In the genomic region with DNA sequence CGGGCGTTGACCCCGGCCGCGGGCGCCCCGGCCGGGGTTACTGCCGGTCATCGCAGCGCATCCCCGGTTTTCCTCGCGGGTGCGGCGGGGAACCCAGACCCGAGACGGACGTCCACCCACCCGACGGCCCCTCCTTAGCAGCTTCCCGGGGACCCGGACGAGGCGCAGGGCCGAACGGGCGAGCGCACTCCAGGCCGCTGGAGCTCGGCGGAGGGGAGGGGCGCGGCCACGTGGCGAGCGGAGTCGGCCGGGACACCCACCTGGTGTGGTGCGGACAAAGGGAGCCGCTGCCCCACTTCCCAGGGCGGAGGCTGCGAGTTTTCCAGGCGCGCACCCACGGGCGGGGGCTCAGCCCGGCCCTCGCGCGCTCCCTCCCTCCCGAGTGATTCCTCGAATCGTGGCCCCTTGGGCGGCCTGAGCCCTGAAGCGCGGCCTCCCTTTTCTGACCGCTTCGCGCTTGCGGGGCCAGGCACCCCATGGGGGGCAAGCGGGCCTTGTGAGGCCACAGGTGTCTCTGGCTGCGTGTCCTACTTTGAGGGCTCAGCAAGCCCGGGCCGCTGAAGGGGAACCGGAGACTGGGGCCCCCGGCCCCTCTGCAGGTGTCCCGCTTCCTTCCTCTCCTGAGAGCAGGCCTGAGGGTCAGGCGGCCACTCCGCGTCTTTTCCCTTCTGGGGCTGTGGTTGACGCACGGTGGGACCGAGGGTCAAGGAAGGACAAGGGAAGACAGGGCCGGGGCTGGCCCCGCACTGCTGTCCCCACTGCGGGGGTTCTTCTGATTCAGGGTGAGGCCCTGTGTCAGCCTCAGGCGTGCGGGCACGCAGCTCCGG, we compare ENCODE assay signal across 8 cellular contexts. TPM values are rescaled to one million over a fixed set of nuclear protein-coding genes. Genes with fewer than 3 reads are reported as not detected.
DNase-seq lines count a peak whose midpoint lies in the region; ATAC-seq and TF ChIP-seq lines count a peak whose summit lies in the region.

No MANE protein-coding gene starts in this region.

- no peaks in the 10 kb centered on the region for H3K9me3 Mint-ChIP-seq in progenitor cell of endocrine pancreas (ENCODE audit: low read depth)

- no peaks in the 10 kb centered on the region for H3K27me3 ChIP-seq in WERI-Rb-1 (ENCODE audit: insufficient read depth, low read depth, severe bottlenecking)

- peaks cover 39% of the 10 kb centered on the region for H3K36me3 ChIP-seq in WERI-Rb-1

- TF ChIP-seq CTCF in AG10803 (conservative IDR thresholded peaks at IDR 0.05; ENCODE audit: low read length) = no peak
- TF ChIP-seq CTCF in WERI-Rb-1 (IDR thresholded peaks at IDR 0.05; ENCODE audit: low read depth, low read length) = no peak
- no peak for TF ChIP-seq CTCF in fibroblast of villous mesenchyme (IDR thresholded peaks at IDR 0.05; ENCODE audit: insufficient read depth, low read depth, low read length)
- TF ChIP-seq CTCF in progenitor cell of endocrine pancreas (IDR thresholded peaks at IDR 0.05; ENCODE audit: unreplicated experiment) = no peak

- peaks cover 2% of the 10 kb centered on the region for H3K36me3 Mint-ChIP-seq in progenitor cell of endocrine pancreas (ENCODE audit: insufficient read depth)

- H3K27me3 Mint-ChIP-seq in progenitor cell of endocrine pancreas = no peaks in the 10 kb centered on the region

- no peak for DNase-seq in AG10803 (ENCODE audit: low read depth)
- DNase-seq in WERI-Rb-1 = peak; percentile 76
- no peak for DNase-seq in fibroblast of villous mesenchyme (ENCODE audit: low read depth)
- DNase-seq in progenitor cell of endocrine pancreas (ENCODE audit: low spot score, unreplicated experiment) = no peak
- DNase-seq in cerebellar cortex (ENCODE audit: low spot score) = no peak
- DNase-seq in HuH-7 (ENCODE audit: low spot score) = no peak

- H3K27ac ChIP-seq in WERI-Rb-1 = peak overlapping the region; percentile 96

- H3K4me1 Mint-ChIP-seq in progenitor cell of endocrine pancreas (ENCODE audit: low read depth) = peaks cover 17% of the 10 kb centered on the region

- ATAC-seq in GM19025 (IDR thresholded peaks at IDR 0.05; ENCODE audit: low read depth, unreplicated experiment) (peak; percentile 3), HG03135 (IDR thresholded peaks at IDR 0.05; ENCODE audit: unreplicated experiment) (peak; percentile 16)

- peak overlapping the region; percentile 70 for H3K4me3 Mint-ChIP-seq in progenitor cell of endocrine pancreas (ENCODE audit: low read depth)

- H3K4me3 ChIP-seq in AG10803 (ENCODE audit: low read length) (peak overlapping the region; percentile 59), WERI-Rb-1 (ENCODE audit: low read depth, low read length) (peak overlapping the region; percentile 77), fibroblast of villous mesenchyme (ENCODE audit: low read depth, low read length) (peak overlapping the region; percentile 55)

- no peak overlapping the region for H3K27ac Mint-ChIP-seq in progenitor cell of endocrine pancreas

- peaks cover 2% of the 10 kb centered on the region for H3K9me3 ChIP-seq in WERI-Rb-1 (ENCODE audit: severe bottlenecking)

RNA-seq across cellular contexts. Expression of a gene that starts 1.1 kb away (rescaled TPM):
- total RNA-seq in fibroblast of villous mesenchyme = 274 and 280 TPM in 2 replicates
- total RNA-seq in progenitor cell of endocrine pancreas = 303 and 308 TPM in 2 replicates

RNA-seq across cellular contexts. Expression of a gene that starts 33.5 kb away (rescaled TPM):
- total RNA-seq in fibroblast of villous mesenchyme (56.1 and 64.4 TPM in 2 replicates), progenitor cell of endocrine pancreas (85.2 and 93.8 TPM in 2 replicates)

RNA-seq across cellular contexts. Expression of a gene that starts 47.5 kb away (rescaled TPM):
- 104 and 109 TPM in 2 replicates for total RNA-seq in fibroblast of villous mesenchyme
- 134 and 137 TPM in 2 replicates for total RNA-seq in progenitor cell of endocrine pancreas

RNA-seq across cellular contexts. Expression of a gene that starts 47.5 kb away (rescaled TPM):
- total RNA-seq in fibroblast of villous mesenchyme (39.6 and 47.5 TPM in 2 replicates), progenitor cell of endocrine pancreas (60.1 and 65.5 TPM in 2 replicates)
